20 cellular contexts compared by ENCODE assay signal in the genomic region with DNA sequence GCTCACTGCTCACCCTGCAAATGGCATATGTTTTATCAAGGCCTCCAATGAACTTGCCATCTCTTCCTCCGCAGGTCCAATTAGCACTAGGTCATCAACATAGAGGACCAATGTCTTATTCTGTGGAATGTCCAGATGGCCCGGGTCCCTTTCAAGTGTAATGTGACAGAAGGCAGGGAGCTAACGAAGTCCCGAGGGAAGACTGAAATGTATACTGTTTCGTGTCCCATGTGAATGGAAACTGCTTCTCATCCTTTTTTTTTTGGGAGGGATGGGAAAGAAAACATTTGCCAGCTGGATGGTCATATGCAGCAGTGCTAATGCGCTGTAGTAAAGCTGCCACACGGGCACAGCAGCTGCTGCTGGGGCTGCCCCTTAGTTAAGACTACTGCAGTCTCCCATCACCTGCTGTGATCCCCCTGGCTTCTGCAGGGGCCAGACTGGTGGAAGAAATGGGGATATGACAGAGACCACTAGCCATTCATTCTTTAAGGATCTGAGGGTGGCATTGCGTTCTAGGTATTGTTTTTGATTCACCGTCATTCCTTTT.
"Had no signal": no experiment of that assay in that cellular context is flagged by ENCODE, and none has a peak within 500 bp of the region (broad histone marks: within the 10 kb centered on the region; RNA-seq: fewer than 3 reads in every experiment).

No MANE protein-coding gene starts in this region.

- H3K27me3 ChIP-seq: brain microvascular endothelial cell, tibial nerve, uterus had no signal

- H3K27ac Mint-ChIP-seq: activated CD4-positive, alpha-beta memory T cell treated with anti-CD3 and anti-CD28 coated beads for 36 hours; activated CD4-positive, alpha-beta T cell treated with anti-CD3 and anti-CD28 coated beads for 36 hours; activated naive CD4-positive, alpha-beta T cell treated with anti-CD3 and anti-CD28 coated beads for 36 hours; activated naive CD8-positive, alpha-beta T cell treated with anti-CD3 and anti-CD28 coated beads, Interleukin-2, amount 50 U/mL, for 24 hours; activated T-cell treated with anti-CD3 and anti-CD28 coated beads, Interleukin-2, amount 50 U/mL, for 24 hours; WTC11 had no signal

- H3K4me1 Mint-ChIP-seq: central memory CD8-positive, alpha-beta T cell had no signal

- ATAC-seq: activated CD4-positive, alpha-beta T cell treated with anti-CD3 and anti-CD28 coated beads for 36 hours; activated naive CD8-positive, alpha-beta T cell treated with anti-CD3 and anti-CD28 coated beads, Interleukin-2, amount 50 U/mL, for 24 hours; left lobe of liver; stimulated activated naive CD8-positive, alpha-beta T cell treated with anti-CD3 and anti-CD28 coated beads, Interleukin-15, Interleukin-2, amounts not matched to agents 100 U/mL and 50 U/mL, for 24 hours; WTC11 had no signal

- H3K4me3 Mint-ChIP-seq: activated CD4-positive, alpha-beta memory T cell treated with anti-CD3 and anti-CD28 coated beads for 36 hours; activated CD4-positive, alpha-beta T cell treated with anti-CD3 and anti-CD28 coated beads for 36 hours; activated naive CD4-positive, alpha-beta T cell treated with anti-CD3 and anti-CD28 coated beads for 36 hours; activated naive CD8-positive, alpha-beta T cell treated with anti-CD3 and anti-CD28 coated beads, Interleukin-2, amount 50 U/mL, for 24 hours; activated T-cell treated with anti-CD3 and anti-CD28 coated beads, Interleukin-2, amount 50 U/mL, for 24 hours; central memory CD8-positive, alpha-beta T cell; WTC11 had no signal

- H3K9me3 Mint-ChIP-seq: activated T-cell treated with anti-CD3 and anti-CD28 coated beads, Interleukin-2, amount 50 U/mL, for 24 hours had no signal

- H3K4me3 ChIP-seq: coronary artery, tibial nerve, uterus had no signal

- H3K4me1 ChIP-seq: tibial nerve, uterus had no signal

- H3K27ac ChIP-seq: brain microvascular endothelial cell, coronary artery, tibial nerve, uterus had no signal

- H3K9me3 ChIP-seq: tibial nerve, uterus had no signal

- H3K36me3 ChIP-seq: brain microvascular endothelial cell, tibial nerve, uterus had no signal

- DNase-seq: activated CD4-positive, alpha-beta memory T cell treated with anti-CD3 and anti-CD28 coated beads for 36 hours; activated CD4-positive, alpha-beta T cell treated with anti-CD3 and anti-CD28 coated beads for 36 hours; activated naive CD4-positive, alpha-beta T cell treated with anti-CD3 and anti-CD28 coated beads for 36 hours; activated naive CD8-positive, alpha-beta T cell treated with anti-CD3 and anti-CD28 coated beads, Interleukin-2, amount 50 U/mL, for 24 hours; activated T-cell treated with anti-CD3 and anti-CD28 coated beads, Interleukin-2, amount 50 U/mL, for 24 hours; anterior cingulate cortex; brain microvascular endothelial cell; erythroblast; foreskin melanocyte; midbrain; occipital lobe; stimulated activated CD4-positive, alpha-beta T cell treated with anti-CD3 and anti-CD28 coated beads, Interleukin-12 subunit alpha, Interleukin-12 subunit beta, amount 100 ng/mL, for 4 hours; stimulated activated CD4-positive, alpha-beta T cell treated with anti-CD3 and anti-CD28 coated beads, Interleukin-1b, Interleukin-23, amount 100 ng/mL, for 48 hours; stimulated activated naive CD8-positive, alpha-beta T cell treated with anti-CD3 and anti-CD28 coated beads, Interleukin-15, Interleukin-2, amounts not matched to agents 100 U/mL and 50 U/mL, for 24 hours; uterus had no signal

- H3K36me3 Mint-ChIP-seq: activated CD4-positive, alpha-beta memory T cell treated with anti-CD3 and anti-CD28 coated beads for 36 hours; WTC11 had no signal
